In the genomic region with DNA sequence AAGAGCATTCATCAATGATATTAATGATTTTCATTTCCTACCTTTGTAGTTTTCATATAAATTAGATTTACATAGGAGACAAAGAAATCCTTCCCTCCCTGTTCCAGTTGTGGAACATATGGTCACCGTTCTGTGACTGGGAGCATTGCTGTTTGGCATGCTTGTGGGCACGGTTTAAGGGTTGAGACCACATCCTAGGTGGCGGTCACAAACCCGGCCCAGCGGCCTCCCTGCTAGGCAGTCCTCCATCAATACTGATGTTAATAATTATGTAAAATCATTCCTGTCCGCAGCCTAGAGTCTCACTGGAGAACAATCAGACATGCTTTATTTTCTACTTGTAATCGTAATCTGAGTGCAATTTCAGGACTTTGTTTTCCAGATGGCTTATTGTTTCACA, we compare ENCODE assay signal across 14 cellular contexts.
"Had no signal": no experiment of that assay in that cellular context is flagged by ENCODE, and none has a peak within 500 bp of the region (broad histone marks: within the 10 kb centered on the region; RNA-seq: fewer than 3 reads in every experiment).

No MANE protein-coding gene starts in this region.

- H3K4me3 Mint-ChIP-seq: activated CD8-positive, alpha-beta T cell treated with anti-CD3 and anti-CD28 coated beads, Interleukin-2, amount 10 ng/mL, durations not matched to agents 7 days and 5 days; activated naive CD4-positive, alpha-beta T cell treated with anti-CD3 and anti-CD28 coated beads, Interleukin-2, amount 50 U/mL, for 24 hours; activated T-helper 17 cell treated with anti-CD3 and anti-CD28 coated beads, Interleukin-2, amount 50 U/mL, for 72 hours; effector memory CD8-positive, alpha-beta T cell; memory B cell; nephron had no signal

- H3K4me1 Mint-ChIP-seq: activated naive CD4-positive, alpha-beta T cell treated with anti-CD3 and anti-CD28 coated beads, Interleukin-2, amount 50 U/mL, for 24 hours; activated T-helper 17 cell treated with anti-CD3 and anti-CD28 coated beads, Interleukin-2, amount 50 U/mL, for 72 hours; memory B cell had no signal

- H3K27ac ChIP-seq: hepatocyte, left ventricle myocardium inferior, pancreas, tibial artery, vagina had no signal

- H3K36me3 Mint-ChIP-seq: activated naive CD4-positive, alpha-beta T cell treated with anti-CD3 and anti-CD28 coated beads, Interleukin-2, amount 50 U/mL, for 24 hours; memory B cell had no signal

- H3K9me3 Mint-ChIP-seq: activated naive CD4-positive, alpha-beta T cell treated with anti-CD3 and anti-CD28 coated beads, Interleukin-2, amount 50 U/mL, for 24 hours; activated T-helper 17 cell treated with anti-CD3 and anti-CD28 coated beads, Interleukin-2, amount 50 U/mL, for 72 hours; memory B cell; nephron had no signal

- FAIRE-seq: kidney, pancreas had no signal

- H3K9me3 ChIP-seq: left ventricle myocardium inferior, pancreas, tibial artery, vagina had no signal

- H3K27ac Mint-ChIP-seq: activated CD8-positive, alpha-beta T cell treated with anti-CD3 and anti-CD28 coated beads, Interleukin-2, amount 10 ng/mL, durations not matched to agents 7 days and 5 days; activated naive CD4-positive, alpha-beta T cell treated with anti-CD3 and anti-CD28 coated beads, Interleukin-2, amount 50 U/mL, for 24 hours; activated T-helper 17 cell treated with anti-CD3 and anti-CD28 coated beads, Interleukin-2, amount 50 U/mL, for 72 hours; effector memory CD8-positive, alpha-beta T cell; memory B cell; nephron had no signal

- H3K36me3 ChIP-seq: left ventricle myocardium inferior, pancreas, tibial artery, vagina had no signal

- ATAC-seq: activated CD8-positive, alpha-beta T cell treated with anti-CD3 and anti-CD28 coated beads, Interleukin-2, amount 10 ng/mL, durations not matched to agents 7 days and 5 days; activated T-helper 17 cell treated with anti-CD3 and anti-CD28 coated beads, Interleukin-2, amount 50 U/mL, for 72 hours; effector memory CD8-positive, alpha-beta T cell; pancreas had no signal

- H3K4me3 ChIP-seq: hepatocyte, left ventricle myocardium inferior, pancreas, tibial artery, vagina had no signal

- DNase-seq: activated CD4-positive, alpha-beta T cell treated with anti-CD3 and anti-CD28 coated beads for 48 hours; activated CD8-positive, alpha-beta T cell treated with anti-CD3 and anti-CD28 coated beads, Interleukin-2, amount 10 ng/mL, durations not matched to agents 7 days and 5 days; central memory CD4-positive, alpha-beta T cell; effector memory CD8-positive, alpha-beta T cell; kidney; left ventricle myocardium inferior; pancreas; tibial artery had no signal

- H3K27me3 ChIP-seq: hepatocyte, pancreas, tibial artery, vagina had no signal
